In the genomic region with DNA sequence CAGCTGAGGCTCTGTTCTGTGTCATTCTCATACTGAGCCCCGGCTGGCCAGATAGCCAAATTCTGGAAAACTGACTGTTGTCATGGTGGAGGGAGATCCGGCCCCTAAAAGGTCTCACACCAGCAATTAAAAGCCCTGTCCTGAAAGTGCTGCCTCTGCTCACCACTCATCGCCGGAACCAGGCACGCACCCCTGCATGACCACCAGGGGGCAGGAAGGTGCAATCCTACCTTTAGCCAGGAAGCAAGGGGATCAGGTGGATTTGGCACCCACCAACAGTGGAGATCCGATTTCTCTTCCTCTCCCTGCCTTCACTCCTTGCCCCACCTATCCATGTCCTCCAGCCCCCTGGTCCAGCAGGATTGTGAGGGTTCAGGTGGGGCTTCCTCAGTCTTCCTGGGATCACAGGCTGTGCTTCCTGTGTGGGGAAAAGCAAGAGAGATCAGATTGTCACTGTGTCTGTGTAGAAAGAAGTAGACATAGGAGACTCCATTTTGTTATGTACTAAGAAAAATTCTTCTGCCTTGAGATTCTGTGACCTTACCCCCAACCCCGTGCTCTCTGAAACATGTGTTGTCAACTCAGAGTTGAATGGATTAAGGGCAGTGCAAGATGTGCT, we compare ENCODE assay signal across 9 cellular contexts. TPM values are rescaled to one million over a fixed set of nuclear protein-coding genes. Genes with fewer than 3 reads are reported as not detected.
DNase-seq lines count a peak whose midpoint lies in the region; ATAC-seq, FAIRE-seq and TF ChIP-seq lines count a peak whose summit lies in the region.
"Had no signal": no experiment of that assay in that cellular context is flagged by ENCODE, and none has a peak within 500 bp of the region (broad histone marks: within the 10 kb centered on the region; RNA-seq: fewer than 3 reads in every experiment).

No MANE protein-coding gene starts in this region.

- H3K9me3 Mint-ChIP-seq in T-helper 2 cell treated with Interferon-gamma antibody and Interleukin-4, amounts not matched to agents 5 μg/mL and 100 μg/mL, for 36 hours: no peaks in the 10 kb centered on the region
- H3K9me3 Mint-ChIP-seq in astrocyte (ENCODE audit: unreplicated experiment) (no peaks in the 10 kb centered on the region), immature natural killer cell (no peaks in the 10 kb centered on the region)

- peaks cover 26% of the 10 kb centered on the region for H3K27me3 Mint-ChIP-seq in T-helper 2 cell treated with Interferon-gamma antibody and Interleukin-4, amounts not matched to agents 5 μg/mL and 100 μg/mL, for 36 hours (ENCODE audit: low read depth)
- H3K27me3 Mint-ChIP-seq in astrocyte (ENCODE audit: low read depth, unreplicated experiment): peaks cover 47% of the 10 kb centered on the region
- peaks cover 0 to 5% (median 5%) of the 10 kb centered on the region in 3 donors for H3K27me3 Mint-ChIP-seq in immature natural killer cell (ENCODE audit: low read depth in 3 of 3)

- DNase-seq in DMS153 treated with DMSO at 0.1 percent for 48 hours (lab: John Stamatoyannopoulos, UW; ENCODE audit: unreplicated experiment) (peak; percentile 4), DMS153 (lab: John Stamatoyannopoulos, UW) (no peak), MG63 (peak; percentile 22), astrocyte (ENCODE audit: low read depth) (peak; percentile 18), immature natural killer cell (peak; percentile 63 to 69 (median 67))
- DNase-seq in T-helper 2 cell treated with Interferon-gamma antibody and Interleukin-4, amounts not matched to agents 5 μg/mL and 100 μg/mL, for 36 hours (ENCODE audit: low spot score): peak; percentile 63
- DNase-seq in stimulated activated CD4-positive, alpha-beta T cell treated with anti-CD3 and anti-CD28 coated beads, Interleukin-1b, Interleukin-23, amount 100 ng/mL, for 48 hours: peak; percentile 78

- H3K9me3 ChIP-seq in MG63: no peaks in the 10 kb centered on the region
- no peaks in the 10 kb centered on the region for H3K9me3 ChIP-seq in astrocyte (ENCODE audit: insufficient read depth, low read depth, low read length)

- H3K9ac ChIP-seq in astrocyte (ENCODE audit: low read length): no peak overlapping the region

- no peak overlapping the region for H3K4me3 Mint-ChIP-seq in T-helper 2 cell treated with Interferon-gamma antibody and Interleukin-4, amounts not matched to agents 5 μg/mL and 100 μg/mL, for 36 hours
- H3K4me3 Mint-ChIP-seq in astrocyte (ENCODE audit: unreplicated experiment) (no peak overlapping the region), immature natural killer cell (peak overlapping the region in 1 of 5 donors; percentile 6)

- peaks cover 9% of the 10 kb centered on the region for H3K4me1 Mint-ChIP-seq in T-helper 2 cell treated with Interferon-gamma antibody and Interleukin-4, amounts not matched to agents 5 μg/mL and 100 μg/mL, for 36 hours (ENCODE audit: low read depth)
- H3K4me1 Mint-ChIP-seq in astrocyte (ENCODE audit: low read depth, unreplicated experiment) (peaks cover 12% of the 10 kb centered on the region), immature natural killer cell (peaks cover 9 to 23% of the 10 kb centered on the region in 2 donors)

- H3K4me1 ChIP-seq in astrocyte (ENCODE audit: insufficient read depth, low read length): no peaks in the 10 kb centered on the region

- H4K20me1 ChIP-seq in astrocyte (ENCODE audit: insufficient read depth, low read length): no peaks in the 10 kb centered on the region

- ATAC-seq in GM18517 (IDR thresholded peaks at IDR 0.05; ENCODE audit: unreplicated experiment): no peak

- no peak overlapping the region for H3K27ac ChIP-seq in astrocyte (ENCODE audit: low read depth, low read length)

- no peak overlapping the region for H3K4me2 ChIP-seq in astrocyte (ENCODE audit: low read length)

- no peak overlapping the region for H3K27ac Mint-ChIP-seq in T-helper 2 cell treated with Interferon-gamma antibody and Interleukin-4, amounts not matched to agents 5 μg/mL and 100 μg/mL, for 36 hours
- no peak overlapping the region for H3K27ac Mint-ChIP-seq in astrocyte (ENCODE audit: unreplicated experiment)
- H3K27ac Mint-ChIP-seq in immature natural killer cell: peak overlapping the region in 2 of 6 donors; percentile 43 to 65

- no peaks in the 10 kb centered on the region for H3K79me2 ChIP-seq in astrocyte (ENCODE audit: insufficient read depth, low read length)

- no peak overlapping the region for H2AFZ ChIP-seq in astrocyte (ENCODE audit: low read depth, low read length)

- no peaks in the 10 kb centered on the region for H3K27me3 ChIP-seq in MG63
- peaks cover 18% of the 10 kb centered on the region for H3K27me3 ChIP-seq in astrocyte (ENCODE audit: insufficient read depth, low read length)

- TF ChIP-seq CTCF in astrocyte (IDR thresholded peaks at IDR 0.05; ENCODE audit: insufficient read depth, low read depth, low read length): peak; percentile 78

- FAIRE-seq in astrocyte (lab: Jason Lieb, UNC): no peak
- FAIRE-seq: A204.1 had no signal

- no peak overlapping the region for H3K4me3 ChIP-seq in MG63
- no peak overlapping the region for H3K4me3 ChIP-seq in astrocyte (ENCODE audit: insufficient read depth, low read depth, low read length)

- H3K36me3 Mint-ChIP-seq in T-helper 2 cell treated with Interferon-gamma antibody and Interleukin-4, amounts not matched to agents 5 μg/mL and 100 μg/mL, for 36 hours (ENCODE audit: low read depth): no peaks in the 10 kb centered on the region
- H3K36me3 Mint-ChIP-seq in astrocyte (ENCODE audit: low read depth, unreplicated experiment): no peaks in the 10 kb centered on the region
- no peaks in the 10 kb centered on the region for H3K36me3 Mint-ChIP-seq in immature natural killer cell

- no peaks in the 10 kb centered on the region for H3K36me3 ChIP-seq in MG63
- H3K36me3 ChIP-seq in astrocyte (ENCODE audit: insufficient read depth, low read length): no peaks in the 10 kb centered on the region

RNA-seq across cellular contexts. Expression of a gene that starts 16.1 kb away (rescaled TPM):
- total RNA-seq in MG63 (2014; rRNA removed; shearing (Covaris generic); ENCODE audit: low replicate concordance): not detected in 2 replicates
- total RNA-seq in astrocyte: 0.31 and 1.00 TPM in 2 replicates
- 1 to 10 TPM; 1.5 to 6.0 (median 2.3) TPM for polyA plus RNA-seq in immature natural killer cell

RNA-seq across cellular contexts. Expression of a gene that starts 48.0 kb away (rescaled TPM):
- total RNA-seq in MG63 (2014; rRNA removed; shearing (Covaris generic); ENCODE audit: low replicate concordance): 5.0 and 20.1 TPM in 2 replicates
- 7.2 and 8.0 TPM in 2 replicates for total RNA-seq in astrocyte
- polyA plus RNA-seq in immature natural killer cell: 10 to 100 TPM in 2 of 3 donors, 1 to 10 TPM in 1; 8.8 to 28.8 (median 11.5) TPM

RNA-seq across cellular contexts. Expression of a gene that starts 49.7 kb away (rescaled TPM):
- 4.3 and 23.3 TPM in 2 replicates for total RNA-seq in MG63 (2014; rRNA removed; shearing (Covaris generic); ENCODE audit: low replicate concordance)
- total RNA-seq in astrocyte: 13.6 and 15.7 TPM in 2 replicates
- polyA plus RNA-seq in immature natural killer cell: 10 to 100 TPM; 18.3 to 54.9 (median 29.7) TPM
